18 cellular contexts compared by ENCODE assay signal in genomic region chr17:65455154-65455971, GRCh38.
A peak's percentile ranks its signal among the peaks of the same experiment; 100 is the strongest.
DNase-seq lines count a peak whose midpoint lies in the region; ATAC-seq and TF ChIP-seq lines count a peak whose summit lies in the region.
"Had no signal": no experiment of that assay in that cellular context is flagged by ENCODE, and none has a peak within 500 bp of the region (broad histone marks: within the 10 kb centered on the region; RNA-seq: fewer than 3 reads in every experiment).

No MANE protein-coding gene starts in this region.

- no peak for TF ChIP-seq CTCF in right atrium auricular region (IDR thresholded peaks at IDR 0.05)
- no peak for TF ChIP-seq CTCF in gastroesophageal sphincter (IDR thresholded peaks at IDR 0.05)
- no peak for TF ChIP-seq CTCF in nephron (IDR thresholded peaks at IDR 0.05; ENCODE audit: unreplicated experiment in 3 of 3)
- TF ChIP-seq CTCF in thoracic aorta (IDR thresholded peaks at IDR 0.05) = no peak
- no peak for TF ChIP-seq CTCF in coronary artery (IDR thresholded peaks at IDR 0.05)

- H3K4me1 ChIP-seq in right atrium auricular region (peaks cover 0 to 21% of the 10 kb centered on the region in 2 donors), gastroesophageal sphincter (peaks cover 0 to 33% (median 5%) of the 10 kb centered on the region in 3 donors), thoracic aorta (ENCODE audit: control insufficient read depth in 1 of 2, low read depth in 2 of 2) (peaks cover 19 to 36% of the 10 kb centered on the region in 2 donors)
- H3K4me1 ChIP-seq: BLaER1, SJCRH30 had no signal

- DNase-seq in right atrium auricular region (ENCODE audit: low spot score) (no peak), Right ventricle myocardium superior (no peak), thoracic aorta (ENCODE audit: low spot score) (no peak), NCI-H2081 (lab: John Stamatoyannopoulos, UW) (no peak), coronary artery (ENCODE audit: low spot score) (no peak), NCI-H345 (lab: John Stamatoyannopoulos, UW) (no peak)
- DNase-seq: 8988T, GOT3, Kasumi-1, MM.1S, NCI-H1105, NCI-H1694 treated with DMSO at 0.1 percent for 48 hours had no signal

- no peaks in the 10 kb centered on the region for H3K36me3 Mint-ChIP-seq in nephron (ENCODE audit: low read depth)
- H3K36me3 Mint-ChIP-seq: CD8-positive, alpha-beta T cell had no signal

- H3K27ac Mint-ChIP-seq in nephron = peak overlapping the region in 2 of 3 experiments; percentile 53 to 80
- H3K27ac Mint-ChIP-seq: CD8-positive, alpha-beta T cell had no signal

- no peak for TF ChIP-seq EP300 in gastroesophageal sphincter (IDR thresholded peaks at IDR 0.05)

- no peak overlapping the region for H3K4me3 Mint-ChIP-seq in nephron
- H3K4me3 Mint-ChIP-seq: CD8-positive, alpha-beta T cell had no signal

- peaks cover 50% of the 10 kb centered on the region for H3K4me1 Mint-ChIP-seq in nephron

- H3K27me3 Mint-ChIP-seq in nephron (ENCODE audit: low read depth) = peaks cover 4% of the 10 kb centered on the region

- H3K9me3 Mint-ChIP-seq in nephron = no peaks in the 10 kb centered on the region
- H3K9me3 Mint-ChIP-seq: CD8-positive, alpha-beta T cell had no signal

- H3K4me3 ChIP-seq in right atrium auricular region = no peak overlapping the region
- H3K4me3 ChIP-seq in gastroesophageal sphincter = no peak overlapping the region
- H3K4me3 ChIP-seq in thoracic aorta = peak overlapping the region; percentile 2
- no peak overlapping the region for H3K4me3 ChIP-seq in coronary artery
- H3K4me3 ChIP-seq: BLaER1, SJCRH30 had no signal

- H3K36me3 ChIP-seq in right atrium auricular region (no peaks in the 10 kb centered on the region), gastroesophageal sphincter (no peaks in the 10 kb centered on the region), thoracic aorta (no peaks in the 10 kb centered on the region)
- H3K36me3 ChIP-seq: BLaER1, SJCRH30 had no signal

- 80 to 100% methylated on average over 3 to 8 of the region's 11 CpGs for WGBS in gastroesophageal sphincter (ENCODE audit: low coverage in 1 of 2), 2 donors

- ATAC-seq in Right ventricle myocardium superior (ENCODE audit: poor library complexity) (no peak), gastroesophageal sphincter (no peak), thoracic aorta (ENCODE audit: insufficient number of reproducible peaks, low FRiP score, low read depth) (no peak)

- intact Hi-C loops in Right ventricle myocardium superior (cut with DNase I) = no loop called here

- H3K27me3 ChIP-seq in right atrium auricular region (no peaks in the 10 kb centered on the region), gastroesophageal sphincter (no peaks in the 10 kb centered on the region), thoracic aorta (replicated peaks; ENCODE audit: insufficient read depth) (no peaks in the 10 kb centered on the region)
- H3K27me3 ChIP-seq: BLaER1, SJCRH30 had no signal

- H3K9me3 ChIP-seq in right atrium auricular region (no peaks in the 10 kb centered on the region), gastroesophageal sphincter (no peaks in the 10 kb centered on the region), thoracic aorta (no peaks in the 10 kb centered on the region)
- H3K9me3 ChIP-seq: BLaER1, SJCRH30 had no signal

- H3K27ac ChIP-seq in right atrium auricular region (peak overlapping the region; percentile 13 to 83), gastroesophageal sphincter (peak overlapping the region in 3 of 4 donors; percentile 29 to 54 (median 43)), thoracic aorta (no peak overlapping the region), coronary artery (no peak overlapping the region)
- H3K27ac ChIP-seq: BLaER1, RWPE1, SJCRH30 had no signal

- TF ChIP-seq POLR2A in gastroesophageal sphincter (IDR thresholded peaks at IDR 0.05) = no peak

Comparison
In these comparisons a context has a peak if more than half of its experiments do, and no peak if none do; other contexts are left out.
1. H3K27ac ChIP-seq: peak in right atrium auricular region (2 of 2) and gastroesophageal sphincter (3 of 4); none in thoracic aorta (0 of 2) and coronary artery (0 of 2).